ENCODE assay signal across 9 cellular contexts in genomic region chr12:31875609-31875964, GRCh38.
DNase-seq lines count a peak whose midpoint lies in the region; ATAC-seq and TF ChIP-seq lines count a peak whose summit lies in the region.
"Had no signal": no experiment of that assay in that cellular context is flagged by ENCODE, and none has a peak within 500 bp of the region (broad histone marks: within the 10 kb centered on the region; RNA-seq: fewer than 3 reads in every experiment).

No MANE protein-coding gene starts in this region.

- DNase-seq in CD8-positive, alpha-beta T cell, result no peak
- DNase-seq in MCF 10A (ENCODE audit: unreplicated experiment) (no peak), neuronal stem cell (ENCODE audit: low spot score) (no peak), D341Med (ENCODE audit: low spot score) (no peak), MV-4-11 (lab: John Stamatoyannopoulos, UW) (no peak)
- DNase-seq: DMS 273 treated with DMSO at 0.1 percent for 48 hours, NCI-H2171 treated with DMSO at 0.1 percent for 48 hours had no signal

- no peak overlapping the region for H2BK15ac ChIP-seq in neuronal stem cell (ENCODE audit: low read length)

- CTCF ChIA-PET in CD8-positive, alpha-beta T cell (lab: Charles Lee), result interaction anchor here (0.9 to 1.0 kb wide), 2 partner anchors 8 to 218 kb away, joined by 3 read pairs; no protein-coding TSS in a partner anchor
- CTCF ChIA-PET in MCF 10A (lab: Yijun Ruan, JAX), result interaction anchor here (1.0 kb wide), 1 partner anchor 223 kb away, joined by 3 read pairs; no protein-coding TSS in a partner anchor

- peaks cover 8% of the 10 kb centered on the region for H3K36me3 Mint-ChIP-seq in CD8-positive, alpha-beta T cell
- H3K36me3 Mint-ChIP-seq in IgD-negative memory B cell (peaks cover 23% of the 10 kb centered on the region), MCF 10A (ENCODE audit: insufficient read depth, unreplicated experiment) (no peaks in the 10 kb centered on the region)

- WGBS in neuronal stem cell (ENCODE audit: extremely low coverage in 2 of 2, insufficient read length in 2 of 2, insufficient replicate concordance in 1 of 2), 2 donors, result no CpG with 5 or more reads among the region's 8 CpGs

- peak overlapping the region; percentile 66 for H3K27ac ChIP-seq in CD8-positive, alpha-beta T cell (ENCODE audit: low read depth, low read length)
- no peak overlapping the region for H3K27ac ChIP-seq in neuronal stem cell (replicated peaks; ENCODE audit: low read length)

- no peaks in the 10 kb centered on the region for H3K36me3 ChIP-seq in CD8-positive, alpha-beta T cell (ENCODE audit: insufficient read depth, low read length)
- no peaks in the 10 kb centered on the region for H3K36me3 ChIP-seq in neuronal stem cell (replicated peaks in 1 of 2; ENCODE audit: control insufficient read depth in 2 of 2, insufficient read depth in 2 of 2, low read length in 2 of 2)

- H4K8ac ChIP-seq in neuronal stem cell (ENCODE audit: low read depth, low read length), result no peak overlapping the region

- no peak overlapping the region for H2BK120ac ChIP-seq in neuronal stem cell (ENCODE audit: low read depth, low read length)

- H3K18ac ChIP-seq in neuronal stem cell (ENCODE audit: low read length), result no peak overlapping the region

- H3K4me1 ChIP-seq in CD8-positive, alpha-beta T cell (ENCODE audit: insufficient read depth, low read length), result peaks cover 18% of the 10 kb centered on the region
- H3K4me1 ChIP-seq in neuronal stem cell (ENCODE audit: control insufficient read depth in 2 of 2, insufficient read depth in 1 of 2, low read depth in 1 of 2, low read length in 2 of 2), result peaks cover 0 to 3% of the 10 kb centered on the region in 2 donors

- H3K4me3 Mint-ChIP-seq in CD8-positive, alpha-beta T cell, result no peak overlapping the region
- peak overlapping the region in 3 of 4 donors; percentile 83 to 92 (median 90) for H3K4me3 Mint-ChIP-seq in IgD-negative memory B cell
- H3K4me3 Mint-ChIP-seq in MCF 10A (ENCODE audit: unreplicated experiment), result no peak overlapping the region

- H3K23ac ChIP-seq in neuronal stem cell (ENCODE audit: low read depth, low read length, poor library complexity), result no peak overlapping the region

- BruUV-seq in MCF 10A (replicated peaks; lab: Mats Ljungman, UMichigan), result no TSS peak

- no peak for ATAC-seq in CD8-positive, alpha-beta T cell
- ATAC-seq in GM19397 (IDR thresholded peaks at IDR 0.05; ENCODE audit: unreplicated experiment), result no peak

- peaks cover 3% of the 10 kb centered on the region for H3K9me3 Mint-ChIP-seq in CD8-positive, alpha-beta T cell
- H3K9me3 Mint-ChIP-seq in IgD-negative memory B cell (peaks cover 0 to 3% (median 3%) of the 10 kb centered on the region in 3 donors), MCF 10A (ENCODE audit: unreplicated experiment) (peaks cover 5% of the 10 kb centered on the region)

- no peak overlapping the region for H2AK5ac ChIP-seq in neuronal stem cell (ENCODE audit: low read depth, low read length)

- POLR2A ChIA-PET in CD8-positive, alpha-beta T cell (lab: Charles Lee), result interaction anchor here (0.8 to 1.4 kb wide), 4 partner anchors 11 to 146 kb away, joined by 3 to 6 read pairs (median 4); partner anchors contain the start of gene RESF1
- POLR2A ChIA-PET in MCF 10A (lab: Yijun Ruan, JAX), result no interaction called here

- H3K27me3 ChIP-seq in CD8-positive, alpha-beta T cell (ENCODE audit: insufficient read depth, low read length), result no peaks in the 10 kb centered on the region
- no peaks in the 10 kb centered on the region for H3K27me3 ChIP-seq in neuronal stem cell (ENCODE audit: control insufficient read depth in 3 of 3, insufficient read depth in 3 of 3, low read depth in 1 of 3, low read length in 3 of 3)

- peak overlapping the region; percentile 8 for H2AFZ ChIP-seq in neuronal stem cell (ENCODE audit: low read length)

- peak overlapping the region; percentile 98 for H3K27ac Mint-ChIP-seq in CD8-positive, alpha-beta T cell
- peak overlapping the region; percentile 96 to 100 (median 98) for H3K27ac Mint-ChIP-seq in IgD-negative memory B cell
- H3K27ac Mint-ChIP-seq in MCF 10A (ENCODE audit: low read depth, unreplicated experiment), result peak overlapping the region; percentile 94

- no peak overlapping the region for H3K9ac ChIP-seq in neuronal stem cell (ENCODE audit: low read depth, low read length, poor library complexity)

- no peak overlapping the region for H3K4ac ChIP-seq in neuronal stem cell (ENCODE audit: low read length)

- H2BK5ac ChIP-seq in neuronal stem cell (ENCODE audit: low read length), result no peak overlapping the region

- no peak overlapping the region for H4K91ac ChIP-seq in neuronal stem cell (ENCODE audit: low read depth, low read length, poor library complexity)

- H3K4me1 Mint-ChIP-seq in CD8-positive, alpha-beta T cell (ENCODE audit: low read depth), result peaks cover 56% of the 10 kb centered on the region
- peaks cover 45 to 59% (median 58%) of the 10 kb centered on the region in 3 donors for H3K4me1 Mint-ChIP-seq in IgD-negative memory B cell
- peaks cover 5% of the 10 kb centered on the region for H3K4me1 Mint-ChIP-seq in MCF 10A (ENCODE audit: insufficient read depth, unreplicated experiment)

- H3K14ac ChIP-seq in neuronal stem cell (ENCODE audit: low read length), result no peak overlapping the region

- no peaks in the 10 kb centered on the region for H3K9me3 ChIP-seq in CD8-positive, alpha-beta T cell (ENCODE audit: low read length)
- H3K9me3 ChIP-seq in neuronal stem cell (replicated peaks in 1 of 2; ENCODE audit: control insufficient read depth in 2 of 2, insufficient read depth in 1 of 2, low read depth in 1 of 2, low read length in 2 of 2), result no peaks in the 10 kb centered on the region

- TF ChIP-seq CTCF in CD8-positive, alpha-beta T cell (IDR thresholded peaks at IDR 0.05), result no peak
- no peak for TF ChIP-seq CTCF in MCF 10A (IDR thresholded peaks at IDR 0.05; ENCODE audit: unreplicated experiment)

- H3K4me3 ChIP-seq in CD8-positive, alpha-beta T cell (ENCODE audit: low read depth, low read length), result no peak overlapping the region
- H3K4me3 ChIP-seq in neuronal stem cell (ENCODE audit: low read length in 2 of 2), result no peak overlapping the region

- intact Hi-C loops in CD8-positive, alpha-beta T cell (cut with DNase I, micrococcal nuclease), result loop anchor here (2.0 to 5.0 kb wide), 3 partner anchors 21 to 83 kb away; partner anchors contain the start of gene RESF1 (in 2 of the 2)
- intact Hi-C loops in MCF 10A (cut with micrococcal nuclease), result no loop called here

- no peaks in the 10 kb centered on the region for H3K79me1 ChIP-seq in neuronal stem cell (ENCODE audit: low read depth, low read length)

- H3K4me2 ChIP-seq in neuronal stem cell (ENCODE audit: insufficient read depth, low read length, poor library complexity, severe bottlenecking), result no peak overlapping the region

- H3K27me3 Mint-ChIP-seq in CD8-positive, alpha-beta T cell (ENCODE audit: low read depth), result no peaks in the 10 kb centered on the region
- H3K27me3 Mint-ChIP-seq in IgD-negative memory B cell, result no peaks in the 10 kb centered on the region
- H3K27me3 Mint-ChIP-seq in MCF 10A (ENCODE audit: insufficient read depth, unreplicated experiment), result no peaks in the 10 kb centered on the region

- H2BK12ac ChIP-seq in neuronal stem cell (ENCODE audit: low read length), result no peak overlapping the region

Comparison
In these comparisons a context has a peak if more than half of its experiments do, and no peak if none do; other contexts are left out.
1. H3K4me3 Mint-ChIP-seq: peak in IgD-negative memory B cell (3 of 4); none in CD8-positive, alpha-beta T cell (single experiment) and MCF 10A (single experiment).
2. Peak in every context shown above with its lines, with median percentiles within 50 percentile points of each other: H3K27ac Mint-ChIP-seq.